Comparison of ENCODE assay signal across 6 cellular contexts in genomic region chr17:59179601-59180000, GRCh38. TPM values are rescaled to one million over a fixed set of nuclear protein-coding genes. Genes with fewer than 3 reads are reported as not detected.
DNase-seq lines count a peak whose midpoint lies in the region; ATAC-seq and TF ChIP-seq lines count a peak whose summit lies in the region.
"Not testable (repeated sequence)": the region's sequence is repeated elsewhere in the genome, so short reads cannot be mapped to it uniquely, and the experiment has no call there.

No MANE protein-coding gene starts in this region.

- not testable (repeated sequence) for H4K91ac ChIP-seq in H9 (ENCODE audit: insufficient read length, low read depth, low read length)

- H3K4me2 ChIP-seq in H9 (ENCODE audit: insufficient read depth, insufficient read length, low read length) = not testable (repeated sequence)

- DNase-seq in H9; WTC11 (ENCODE audit: low spot score); activated CD8-positive, alpha-beta T cell treated with anti-CD3 and anti-CD28 coated beads, Interleukin-2, amount 10 ng/mL, durations not matched to agents 7 days and 5 days; central memory CD8-positive, alpha-beta T cell (ENCODE audit: low spot score in 2 of 2); neural crest cell (ENCODE audit: low read depth, low spot score): not testable (repeated sequence)
- DNase-seq in mesenteric fat pad (ENCODE audit: low spot score) = peak; percentile 57

- not testable (repeated sequence) for H3T11ph ChIP-seq in H9 (ENCODE audit: low read length)

- H2BK120ac ChIP-seq in H9 (ENCODE audit: low read depth, low read length, poor library complexity, severe bottlenecking) = not testable (repeated sequence)

- not testable (repeated sequence) for H3K27me3 Mint-ChIP-seq in H9 (ENCODE audit: low read depth); WTC11 (ENCODE audit: low read depth); activated CD8-positive, alpha-beta T cell treated with anti-CD3 and anti-CD28 coated beads, Interleukin-2, amount 10 ng/mL, durations not matched to agents 7 days and 5 days (ENCODE audit: low read depth); central memory CD8-positive, alpha-beta T cell; neural crest cell (ENCODE audit: low read depth)

- H2BK20ac ChIP-seq in H9 (ENCODE audit: low read depth, low read length, poor library complexity, severe bottlenecking) = not testable (repeated sequence)

- H3K79me1 ChIP-seq in H9 (ENCODE audit: insufficient read depth, low read depth, low read length, poor library complexity, severe bottlenecking) = not testable (repeated sequence)

- H3K14ac ChIP-seq in H9 (ENCODE audit: insufficient read depth, low read length) = not testable (repeated sequence)

- H2BK12ac ChIP-seq in H9 (ENCODE audit: insufficient read length, low read depth, low read length) = not testable (repeated sequence)

- peak overlapping the region; percentile 47 to 89 (median 82) for H3K27ac Mint-ChIP-seq in H9
- peak overlapping the region; percentile 32; the same call in 1 of the 2 replicates for H3K27ac Mint-ChIP-seq in WTC11
- peak overlapping the region; percentile 64 for H3K27ac Mint-ChIP-seq in activated CD8-positive, alpha-beta T cell treated with anti-CD3 and anti-CD28 coated beads, Interleukin-2, amount 10 ng/mL, durations not matched to agents 7 days and 5 days
- H3K27ac Mint-ChIP-seq in central memory CD8-positive, alpha-beta T cell (ENCODE audit: low read depth) = peak overlapping the region; percentile 52
- H3K27ac Mint-ChIP-seq in neural crest cell (ENCODE audit: unreplicated experiment) = peak overlapping the region; percentile 83

- POLR2A ChIA-PET in WTC11 (lab: Charles Lee); activated CD8-positive, alpha-beta T cell treated with anti-CD3 and anti-CD28 coated beads, Interleukin-2, amount 10 ng/mL, durations not matched to agents 7 days and 5 days (lab: Charles Lee): not testable (repeated sequence)

- H3K27me3 ChIP-seq in H9 (ENCODE audit: insufficient read depth, low read length) = not testable (repeated sequence)

- not testable (repeated sequence) for H3K23me2 ChIP-seq in H9 (ENCODE audit: insufficient read length, low read depth, low read length, poor library complexity, severe bottlenecking)

- H3K36me3 Mint-ChIP-seq in H9 (ENCODE audit: insufficient read depth in 1 of 3, low read depth in 3 of 3) (peaks cover 26 to 55% (median 35%) of the 10 kb centered on the region in 3 experiments), WTC11 (peaks cover 16% of the 10 kb centered on the region; the same call in 1 of the 2 replicates), neural crest cell (ENCODE audit: low read depth) (peaks cover 19% of the 10 kb centered on the region)
- peaks cover 59% of the 10 kb centered on the region for H3K36me3 Mint-ChIP-seq in activated CD8-positive, alpha-beta T cell treated with anti-CD3 and anti-CD28 coated beads, Interleukin-2, amount 10 ng/mL, durations not matched to agents 7 days and 5 days (ENCODE audit: low read depth)
- not testable (repeated sequence) for H3K36me3 Mint-ChIP-seq in central memory CD8-positive, alpha-beta T cell (ENCODE audit: insufficient read depth)

- H3K18ac ChIP-seq in H9 (ENCODE audit: insufficient read length, low read depth, low read length) = not testable (repeated sequence)

- H3K9me3 Mint-ChIP-seq in H9; WTC11; activated CD8-positive, alpha-beta T cell treated with anti-CD3 and anti-CD28 coated beads, Interleukin-2, amount 10 ng/mL, durations not matched to agents 7 days and 5 days (ENCODE audit: insufficient read depth); central memory CD8-positive, alpha-beta T cell; neural crest cell: not testable (repeated sequence)

- H3K4me1 ChIP-seq in H9 (ENCODE audit: insufficient read depth, low read length) = not testable (repeated sequence)

- H2BK5ac ChIP-seq in H9 (ENCODE audit: insufficient read length, low read length) = not testable (repeated sequence)

- not testable (repeated sequence) for H2AFZ ChIP-seq in H9 (ENCODE audit: low read length)

- TF ChIP-seq CTCF in H9 (conservative IDR thresholded peaks at IDR 0.05); WTC11 (IDR thresholded peaks at IDR 0.05); neural crest cell (conservative IDR thresholded peaks at IDR 0.05): not testable (repeated sequence)

- not testable (repeated sequence) for H4K8ac ChIP-seq in H9 (replicated peaks; ENCODE audit: insufficient read length, low read depth, low read length)

- H4K20me1 ChIP-seq in H9 (ENCODE audit: control insufficient read depth, insufficient read depth, insufficient read length) = not testable (repeated sequence)

- no CpG with 5 or more reads among the region's 11 CpGs for WGBS in H9 (ENCODE audit: extremely low coverage, insufficient read length, low lambda C conversion rate)

- H3K9me3 ChIP-seq in H9 (ENCODE audit: control insufficient read depth, low read depth, low read length) = not testable (repeated sequence)

- H3K4me1 Mint-ChIP-seq in H9; WTC11; activated CD8-positive, alpha-beta T cell treated with anti-CD3 and anti-CD28 coated beads, Interleukin-2, amount 10 ng/mL, durations not matched to agents 7 days and 5 days (ENCODE audit: low read depth); central memory CD8-positive, alpha-beta T cell; neural crest cell: not testable (repeated sequence)

- H3K4me3 Mint-ChIP-seq in H9; WTC11; activated CD8-positive, alpha-beta T cell treated with anti-CD3 and anti-CD28 coated beads, Interleukin-2, amount 10 ng/mL, durations not matched to agents 7 days and 5 days; central memory CD8-positive, alpha-beta T cell; neural crest cell: not testable (repeated sequence)

- not testable (repeated sequence) for H2BK15ac ChIP-seq in H9 (ENCODE audit: low read depth, low read length)

- H3K4ac ChIP-seq in H9 (ENCODE audit: low read depth, low read length) = not testable (repeated sequence)

- H3K9ac ChIP-seq in H9 (ENCODE audit: extremely low read depth, insufficient read length, low read length) = not testable (repeated sequence)

- not testable (repeated sequence) for H3K23ac ChIP-seq in H9 (ENCODE audit: insufficient read length, low read depth, low read length)

- H3K27ac ChIP-seq in H9 (ENCODE audit: insufficient read length, low read depth, low read length) = not testable (repeated sequence)

- not testable (repeated sequence) for H3K56ac ChIP-seq in H9 (ENCODE audit: insufficient read length, low read depth, low read length)

- CTCF ChIA-PET in WTC11 (lab: Charles Lee) = not testable (repeated sequence)
- CTCF ChIA-PET in activated CD8-positive, alpha-beta T cell treated with anti-CD3 and anti-CD28 coated beads, Interleukin-2, amount 10 ng/mL, durations not matched to agents 7 days and 5 days (lab: Charles Lee) = interaction anchor here (2.3 kb wide), 1 partner anchor 14 kb away, joined by 6 read pairs; no protein-coding TSS in a partner anchor

- not testable (repeated sequence) for H3K79me2 ChIP-seq in H9 (ENCODE audit: insufficient read depth, low read length)

- H2AK5ac ChIP-seq in H9 (ENCODE audit: insufficient read length, low read length) = not testable (repeated sequence)

- H4K5ac ChIP-seq in H9 (ENCODE audit: insufficient read length, low read depth, low read length) = not testable (repeated sequence)

- ATAC-seq in WTC11; activated CD8-positive, alpha-beta T cell treated with anti-CD3 and anti-CD28 coated beads, Interleukin-2, amount 10 ng/mL, durations not matched to agents 7 days and 5 days; central memory CD8-positive, alpha-beta T cell (replicated peaks; ENCODE audit: extremely low read depth, poor library complexity, severe bottlenecking): not testable (repeated sequence)

RNA-seq across cellular contexts. Expression of gene PRR11, which starts 24.1 kb away (rescaled TPM):
- total RNA-seq in H9 (2021) (70.6 and 70.7 TPM in 2 replicates), WTC11 (2021) (70.3 to 90.4 TPM (median 70.5 TPM) in 3 replicates), mesenteric fat pad (2.9 TPM), neural crest cell (77.2 and 78.8 TPM in 2 replicates)
- 10 to 100 TPM; 91.9 to 92.1 TPM for total RNA-seq in activated CD8-positive, alpha-beta T cell treated with anti-CD3 and anti-CD28 coated beads, Interleukin-2, amount 10 ng/mL, durations not matched to agents 7 days and 5 days

RNA-seq across cellular contexts. Expression of gene SKA2, which starts 24.6 kb away (rescaled TPM):
- total RNA-seq in H9 (2021) (83.7 and 91.9 TPM in 2 replicates), WTC11 (2021) (80.0 to 91.6 TPM (median 81.8 TPM) in 3 replicates), mesenteric fat pad (21.2 TPM), neural crest cell (119 and 128 TPM in 2 replicates)
- total RNA-seq in activated CD8-positive, alpha-beta T cell treated with anti-CD3 and anti-CD28 coated beads, Interleukin-2, amount 10 ng/mL, durations not matched to agents 7 days and 5 days = 100 to 1,000 TPM; 105 to 121 TPM

RNA-seq across cellular contexts. Expression of gene SMG8, which starts 30.2 kb away (rescaled TPM):
- total RNA-seq in H9 (2021) = 25.8 and 27.2 TPM in 2 replicates
- 16.2 to 18.7 TPM (median 18.5 TPM) in 3 replicates for total RNA-seq in WTC11 (2021)
- 10 to 100 TPM; 14.7 to 15.7 TPM for total RNA-seq in activated CD8-positive, alpha-beta T cell treated with anti-CD3 and anti-CD28 coated beads, Interleukin-2, amount 10 ng/mL, durations not matched to agents 7 days and 5 days
- total RNA-seq in mesenteric fat pad = 9.0 TPM
- total RNA-seq in neural crest cell = 21.2 and 22.9 TPM in 2 replicates

RNA-seq across cellular contexts. Expression of gene GDPD1, which starts 40.7 kb away (rescaled TPM):
- total RNA-seq in H9 (2021) (1.3 and 2.6 TPM in 2 replicates), WTC11 (2021) (6.0 to 7.1 TPM (median 6.4 TPM) in 3 replicates), mesenteric fat pad (1.2 TPM), neural crest cell (10.7 and 13.4 TPM in 2 replicates)
- total RNA-seq in activated CD8-positive, alpha-beta T cell treated with anti-CD3 and anti-CD28 coated beads, Interleukin-2, amount 10 ng/mL, durations not matched to agents 7 days and 5 days = 1 to 10 TPM; 1.6 to 3.3 TPM

Comparison
In these comparisons a context has a peak if more than half of its experiments do, and no peak if none do; other contexts are left out.
1. H3K27ac Mint-ChIP-seq: peak in every context shown above with its lines; median percentile 83 in neural crest cell; 82 in H9; 64 in activated CD8-positive, alpha-beta T cell treated with anti-CD3 and anti-CD28 coated beads, Interleukin-2, amount 10 ng/mL, durations not matched to agents 7 days and 5 days; 52 in central memory CD8-positive, alpha-beta T cell; 32 in WTC11.
2. RNA of gene PRR11, which starts 24.1 kb away (total RNA-seq): 91.9 to 92.1 TPM in activated CD8-positive, alpha-beta T cell treated with anti-CD3 and anti-CD28 coated beads, Interleukin-2, amount 10 ng/mL, durations not matched to agents 7 days and 5 days, 70.3 to 90.4 TPM in WTC11, 77.2 to 78.8 TPM in neural crest cell and 70.6 to 70.7 TPM in H9; 2.9 TPM in mesenteric fat pad (single experiment); every median in the first group is over 10 times any median in the second.